In genomic region chr13:46668302-46668720, GRCh38 we compare ENCODE assay signal across 8 cellular contexts.
DNase-seq lines count a peak whose midpoint lies in the region; ATAC-seq, FAIRE-seq and TF ChIP-seq lines count a peak whose summit lies in the region.

No MANE protein-coding gene starts in this region.

- H3K4me3 ChIP-seq in GM12865 (ENCODE audit: low read depth, low read length) (peak overlapping the region; percentile 53), SJSA1 (peak overlapping the region; percentile 17), esophagus muscularis mucosa (peak overlapping the region in 3 of 4 donors; percentile 15 to 38 (median 22)), psoas muscle (peak overlapping the region; percentile 9)

- H3K27me3 ChIP-seq in SJSA1 (replicated peaks) (no peaks in the 10 kb centered on the region), esophagus muscularis mucosa (no peaks in the 10 kb centered on the region), psoas muscle (ENCODE audit: insufficient read depth in 3 of 3, low read length in 2 of 3) (no peaks in the 10 kb centered on the region)

- H3K9me3 ChIP-seq in SJSA1 (replicated peaks), result no peaks in the 10 kb centered on the region
- no peaks in the 10 kb centered on the region for H3K9me3 ChIP-seq in esophagus muscularis mucosa
- no peaks in the 10 kb centered on the region for H3K9me3 ChIP-seq in psoas muscle

- DNase-seq in GM12865 (ENCODE audit: low read depth) (peak; percentile 42), H54 (ENCODE audit: insufficient read length, low spot score) (no peak), SJSA1 (ENCODE audit: low read depth in 1 of 2, low spot score in 2 of 2) (peak; percentile 47 to 61), esophagus muscularis mucosa (ENCODE audit: extremely low spot score) (no peak), psoas muscle (peak in 1 of 2 donors; percentile 29), SW 1271 (lab: John Stamatoyannopoulos, UW) (no peak), NAMALWA (ENCODE audit: low spot score) (no peak), DMS53 (lab: John Stamatoyannopoulos, UW) (no peak)

- FAIRE-seq in H54 (lab: Jason Lieb, UNC), result peak; percentile 52

- H3K36me3 ChIP-seq in SJSA1 (peaks cover 10% of the 10 kb centered on the region), esophagus muscularis mucosa (peaks cover 0 to 6% (median 1%) of the 10 kb centered on the region in 4 donors), psoas muscle (ENCODE audit: insufficient read depth in 1 of 2, low read depth in 1 of 2) (no peaks in the 10 kb centered on the region)

- TF ChIP-seq CTCF in GM12865 (IDR thresholded peaks at IDR 0.05; ENCODE audit: insufficient read depth, low read depth, low read length, missing control alignments), result no peak
- TF ChIP-seq CTCF in esophagus muscularis mucosa (IDR thresholded peaks at IDR 0.05), result no peak
- no peak for TF ChIP-seq CTCF in psoas muscle (IDR thresholded peaks at IDR 0.05)

- TF ChIP-seq POLR2A in H54 (IDR thresholded peaks at IDR 0.05; ENCODE audit: low read depth, low read length), result no peak
- no peak for TF ChIP-seq POLR2A in esophagus muscularis mucosa (IDR thresholded peaks at IDR 0.05; ENCODE audit: low read depth)

- peak in 2 of 4 donors; percentile 37 to 39 for ATAC-seq in psoas muscle

- H3K27ac ChIP-seq in SJSA1 (peak overlapping the region; percentile 13; the same call in 1 of the 2 replicates), esophagus muscularis mucosa (replicated peaks in 1 of 4) (peak overlapping the region; percentile 44 to 66 (median 56)), psoas muscle (peak overlapping the region; percentile 3)

- 21% methylated on average over 3 of the region's 3 CpGs for WGBS in esophagus muscularis mucosa
- 27 to 36% (median 30%) methylated on average over 3 of the region's 3 CpGs for WGBS in psoas muscle, 3 donors

- peaks cover 31% of the 10 kb centered on the region for H3K4me1 ChIP-seq in SJSA1 (replicated peaks)
- peaks cover 46 to 79% (median 69%) of the 10 kb centered on the region in 4 donors for H3K4me1 ChIP-seq in esophagus muscularis mucosa
- H3K4me1 ChIP-seq in psoas muscle, result peaks cover 25% of the 10 kb centered on the region

- intact Hi-C loops in esophagus muscularis mucosa (cut with DNase I), result no loop called here
- intact Hi-C loops in psoas muscle (cut with DNase I), result no loop called here

- TF ChIP-seq EP300 in esophagus muscularis mucosa (IDR thresholded peaks at IDR 0.05), result no peak

Comparison
In these comparisons a context has a peak if more than half of its experiments do, and no peak if none do; other contexts are left out.
1. DNase-seq: peak in GM12865 (single experiment) and SJSA1 (2 of 2); none in H54 (single experiment), esophagus muscularis mucosa (single experiment), SW 1271 (0 of 2), NAMALWA (single experiment) and DMS53 (single experiment).
2. H3K27ac ChIP-seq: peak in every context shown above with its lines; median percentile 56 in esophagus muscularis mucosa; 13 in SJSA1; 3 in psoas muscle.
3. Peak in every context shown above with its lines, with median percentiles within 50 percentile points of each other: H3K4me3 ChIP-seq.